ENCODE assay signal across 9 cellular contexts in genomic region chr13:46894534-46894906, GRCh38. TPM values are rescaled to one million over a fixed set of nuclear protein-coding genes. Genes with fewer than 3 reads are reported as not detected.
DNase-seq lines count a peak whose midpoint lies in the region; ATAC-seq, FAIRE-seq and TF ChIP-seq lines count a peak whose summit lies in the region.
"Had no signal": no experiment of that assay in that cellular context is flagged by ENCODE, and none has a peak within 500 bp of the region (broad histone marks: within the 10 kb centered on the region; RNA-seq: fewer than 3 reads in every experiment).

No MANE protein-coding gene starts in this region.

- no peak for TF ChIP-seq CTCF in CD8-positive, alpha-beta T cell (IDR thresholded peaks at IDR 0.05)
- no peak for TF ChIP-seq CTCF in neural crest cell (conservative IDR thresholded peaks at IDR 0.05)

- H3K27ac ChIP-seq in CD8-positive, alpha-beta T cell (ENCODE audit: low read depth, low read length): no peak overlapping the region
- H3K27ac ChIP-seq in HUES6 (ENCODE audit: low read depth, low read length) (no peak overlapping the region), duodenal mucosa (ENCODE audit: low read depth, low read length) (no peak overlapping the region)

- peak overlapping the region; percentile 29 for H3K9ac ChIP-seq in HUES6 (ENCODE audit: low read length)
- no peak overlapping the region for H3K9ac ChIP-seq in duodenal mucosa (ENCODE audit: low read depth in 1 of 2, low read length in 2 of 2)

- DNase-seq in CD8-positive, alpha-beta T cell: no peak
- DNase-seq in neural crest cell (ENCODE audit: low read depth, low spot score): no peak
- DNase-seq in GM12891 (ENCODE audit: insufficient read length, low spot score): no peak
- no peak for DNase-seq in NCI-H1105 (lab: John Stamatoyannopoulos, UW)

- CTCF ChIA-PET in CD8-positive, alpha-beta T cell (lab: Charles Lee): interaction anchor here (1.3 to 1.9 kb wide), 4 partner anchors 8 to 37 kb away, joined by 3 to 5 read pairs (median 4); no protein-coding TSS in a partner anchor

- no peaks in the 10 kb centered on the region for H3K27me3 ChIP-seq in CD8-positive, alpha-beta T cell (ENCODE audit: insufficient read depth, low read length)
- H3K27me3 ChIP-seq in HUES6 (ENCODE audit: control insufficient read depth, insufficient read depth, low read length) (peaks cover 22% of the 10 kb centered on the region), duodenal mucosa (ENCODE audit: control insufficient read depth in 1 of 2, insufficient read depth in 2 of 2, low read length in 2 of 2) (peaks cover 18 to 21% of the 10 kb centered on the region in 2 donors)

- peak; percentile 12 for ATAC-seq in CD8-positive, alpha-beta T cell
- ATAC-seq in HG03196 (IDR thresholded peaks at IDR 0.05; ENCODE audit: unreplicated experiment) (no peak), HG02678 (IDR thresholded peaks at IDR 0.05; ENCODE audit: unreplicated experiment) (no peak)

- no peak for TF ChIP-seq POLR2A in GM12891 (IDR thresholded peaks at IDR 0.05; ENCODE audit: low read depth, low read length)

- H3K36me3 Mint-ChIP-seq in CD8-positive, alpha-beta T cell: no peaks in the 10 kb centered on the region
- no peaks in the 10 kb centered on the region for H3K36me3 Mint-ChIP-seq in neural crest cell (ENCODE audit: low read depth)

- no peaks in the 10 kb centered on the region for H3K4me1 ChIP-seq in CD8-positive, alpha-beta T cell (ENCODE audit: insufficient read depth, low read length)
- peaks cover 11% of the 10 kb centered on the region for H3K4me1 ChIP-seq in HUES6 (ENCODE audit: control insufficient read depth, insufficient read depth, low read length)
- peaks cover 3 to 4% of the 10 kb centered on the region in 2 donors for H3K4me1 ChIP-seq in duodenal mucosa (ENCODE audit: control insufficient read depth in 1 of 2, insufficient read depth in 2 of 2, low read length in 2 of 2)

- no peak overlapping the region for H3K27ac Mint-ChIP-seq in CD8-positive, alpha-beta T cell
- H3K27ac Mint-ChIP-seq in neural crest cell (ENCODE audit: unreplicated experiment): no peak overlapping the region

- H3K9me3 Mint-ChIP-seq in CD8-positive, alpha-beta T cell: no peaks in the 10 kb centered on the region
- H3K9me3 Mint-ChIP-seq in neural crest cell: no peaks in the 10 kb centered on the region

- peaks cover 49% of the 10 kb centered on the region for H3K27me3 Mint-ChIP-seq in CD8-positive, alpha-beta T cell (ENCODE audit: low read depth)
- H3K27me3 Mint-ChIP-seq in neural crest cell (ENCODE audit: low read depth): peaks cover 59% of the 10 kb centered on the region

- no peaks in the 10 kb centered on the region for H3K9me3 ChIP-seq in CD8-positive, alpha-beta T cell (ENCODE audit: low read length)
- H3K9me3 ChIP-seq in HUES6 (ENCODE audit: control insufficient read depth, insufficient read depth, low read depth, low read length) (no peaks in the 10 kb centered on the region), duodenal mucosa (ENCODE audit: control insufficient read depth in 1 of 2, low read length in 2 of 2) (no peaks in the 10 kb centered on the region)

- no peak overlapping the region for H3K4me3 ChIP-seq in CD8-positive, alpha-beta T cell (ENCODE audit: low read depth, low read length)
- peak overlapping the region; percentile 76 for H3K4me3 ChIP-seq in HUES6 (ENCODE audit: low read depth, low read length)
- H3K4me3 ChIP-seq in duodenal mucosa (ENCODE audit: low read depth in 1 of 2, low read length in 2 of 2): peak overlapping the region; percentile 72 to 80

- intact Hi-C loops in CD8-positive, alpha-beta T cell (cut with DNase I, micrococcal nuclease): loop anchor here (2.0 to 5.0 kb wide), 2 partner anchors 1873 to 1874 kb away; no protein-coding TSS in a partner anchor

- FAIRE-seq in GM12891 (lab: Jason Lieb, UNC): no peak

- POLR2A ChIA-PET in CD8-positive, alpha-beta T cell (lab: Charles Lee): no interaction called here

- H3K4me1 Mint-ChIP-seq in CD8-positive, alpha-beta T cell (ENCODE audit: low read depth): peaks cover 25% of the 10 kb centered on the region
- H3K4me1 Mint-ChIP-seq in neural crest cell: peaks cover 33% of the 10 kb centered on the region

- no peaks in the 10 kb centered on the region for H3K36me3 ChIP-seq in CD8-positive, alpha-beta T cell (ENCODE audit: insufficient read depth, low read length)
- no peaks in the 10 kb centered on the region for H3K36me3 ChIP-seq in HUES6 (ENCODE audit: control insufficient read depth, insufficient read depth, low read length)
- no peaks in the 10 kb centered on the region for H3K36me3 ChIP-seq in duodenal mucosa (ENCODE audit: control insufficient read depth in 1 of 2, insufficient read depth in 2 of 2, low read length in 2 of 2)

- peak overlapping the region; percentile 67 for H3K4me3 Mint-ChIP-seq in CD8-positive, alpha-beta T cell
- peak overlapping the region; percentile 86 for H3K4me3 Mint-ChIP-seq in neural crest cell

TF ChIP-seq in GM12891, 5 proteins besides CTCF, POLR2A, EP300 and RAD21:
- TF ChIP-seq PAX5 (IDR thresholded peaks at IDR 0.05; ENCODE audit: insufficient read depth, low read length, severe bottlenecking) (no peak), POLR2AphosphoS5 (IDR thresholded peaks at IDR 0.05; ENCODE audit: low read depth, low read length) (no peak), TAF1 (IDR thresholded peaks at IDR 0.05; ENCODE audit: low read depth, low read length) (no peak), SPI1 (IDR thresholded peaks at IDR 0.05; ENCODE audit: low read depth, low read length) (no peak)

RNA-seq across cellular contexts. Expression of gene HTR2A, which starts 2.3 kb away (rescaled TPM):
- not detected for total RNA-seq in CD8-positive, alpha-beta T cell
- 0.11 and 0.30 TPM in 2 replicates for total RNA-seq in neural crest cell
- not detected for polyA plus RNA-seq in GM12891 (2012; ENCODE audit: low read depth, missing spikeins)
- total RNA-seq: T-helper 2 cell treated with Interferon-gamma antibody and Interleukin-4, amounts not matched to agents 100 ng/mL and 5 ng/mL, for 36 hours had no signal
